ENCODE assay signal across 17 cellular contexts in the genomic region with DNA sequence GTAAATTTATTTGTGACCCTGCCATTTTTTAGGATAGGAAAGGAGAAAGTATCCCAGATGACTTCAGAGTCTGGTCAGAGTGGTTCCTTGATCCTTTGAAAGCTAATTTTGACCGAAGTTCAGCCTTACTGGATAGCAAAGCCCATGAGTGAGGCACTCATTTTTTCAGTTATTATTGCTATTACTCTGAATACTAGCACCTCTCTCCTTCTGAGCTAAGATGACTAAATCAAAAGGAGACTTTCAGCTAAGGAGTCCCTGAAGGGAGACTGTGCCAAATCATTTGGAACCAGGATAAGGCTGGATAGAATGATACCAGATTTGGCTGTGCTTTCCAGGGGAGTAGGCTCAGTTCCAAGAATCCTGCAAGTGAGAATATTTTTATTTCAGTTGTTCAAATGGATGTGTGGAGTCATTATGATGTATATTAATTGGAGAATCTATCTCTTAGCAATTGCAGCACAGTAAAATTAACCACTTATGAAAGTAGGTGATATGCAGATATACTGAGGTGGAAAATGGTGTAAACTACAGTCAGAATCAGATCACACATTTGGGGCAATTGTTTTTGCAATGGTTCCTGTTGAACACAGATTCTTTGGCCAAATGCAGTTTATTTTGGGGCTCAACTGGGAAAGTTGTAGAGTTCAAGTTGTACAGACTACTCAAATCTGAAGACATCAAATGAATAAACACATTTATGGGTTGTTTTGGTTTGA. TPM values are rescaled to one million over a fixed set of nuclear protein-coding genes. Genes with fewer than 3 reads are reported as not detected.
DNase-seq lines count a peak whose midpoint lies in the region; ATAC-seq and TF ChIP-seq lines count a peak whose summit lies in the region.
"Had no signal": no experiment of that assay in that cellular context is flagged by ENCODE, and none has a peak within 500 bp of the region (broad histone marks: within the 10 kb centered on the region; RNA-seq: fewer than 3 reads in every experiment).

No MANE protein-coding gene starts in this region.

- ATAC-seq in natural killer cell (no peak), Right ventricle myocardium superior (ENCODE audit: poor library complexity) (no peak), HG02798 (IDR thresholded peaks at IDR 0.05; ENCODE audit: poor library complexity, unreplicated experiment) (no peak)
- ATAC-seq: HCT116 had no signal

- H3K79me2 ChIP-seq in DOHH2 (ENCODE audit: control insufficient read depth, low read length) = no peaks in the 10 kb centered on the region

- no peaks in the 10 kb centered on the region for H3K36me3 ChIP-seq in DOHH2 (ENCODE audit: control insufficient read depth, low read length)
- H3K36me3 ChIP-seq: thoracic aorta had no signal

- no peaks in the 10 kb centered on the region for H3K27me3 ChIP-seq in DOHH2 (ENCODE audit: control insufficient read depth, low read length)

- H3K4me1 ChIP-seq in DOHH2 (ENCODE audit: control insufficient read depth, low read length) = peaks cover 66% of the 10 kb centered on the region

- no peaks in the 10 kb centered on the region for H3K9me2 ChIP-seq in DOHH2 (replicated peaks; ENCODE audit: control insufficient read depth, low read length)

- peak overlapping the region; percentile 96 to 98 (median 97) for H3K4me3 Mint-ChIP-seq in IgD-negative memory B cell
- H3K4me3 Mint-ChIP-seq in activated T-helper 2 cell treated with anti-CD3 and anti-CD28 coated beads, Interferon-gamma antibody, Interleukin-2, Interleukin-4, amounts not matched to agents 10 μg/mL and 5 μg/mL and 100 μg/mL, durations not matched to agents 14 hours and 24 hours and 36 hours (ENCODE audit: low read depth) = peak overlapping the region; percentile 94
- H3K4me3 Mint-ChIP-seq in natural killer cell = peak overlapping the region; percentile 88

- H3K36me3 Mint-ChIP-seq in IgD-negative memory B cell (peaks cover 5% of the 10 kb centered on the region), natural killer cell (no peaks in the 10 kb centered on the region)
- peaks cover 57% of the 10 kb centered on the region for H3K36me3 Mint-ChIP-seq in activated T-helper 2 cell treated with anti-CD3 and anti-CD28 coated beads, Interferon-gamma antibody, Interleukin-2, Interleukin-4, amounts not matched to agents 10 μg/mL and 5 μg/mL and 100 μg/mL, durations not matched to agents 14 hours and 24 hours and 36 hours (ENCODE audit: low read depth)

- H3K27ac Mint-ChIP-seq in IgD-negative memory B cell (peak overlapping the region; percentile 88 to 96 (median 96)), natural killer cell (peak overlapping the region; percentile 90 to 93)
- peak overlapping the region; percentile 94 for H3K27ac Mint-ChIP-seq in activated T-helper 2 cell treated with anti-CD3 and anti-CD28 coated beads, Interferon-gamma antibody, Interleukin-2, Interleukin-4, amounts not matched to agents 10 μg/mL and 5 μg/mL and 100 μg/mL, durations not matched to agents 14 hours and 24 hours and 36 hours

- H3K9me3 Mint-ChIP-seq in IgD-negative memory B cell = no peaks in the 10 kb centered on the region
- H3K9me3 Mint-ChIP-seq in activated T-helper 2 cell treated with anti-CD3 and anti-CD28 coated beads, Interferon-gamma antibody, Interleukin-2, Interleukin-4, amounts not matched to agents 10 μg/mL and 5 μg/mL and 100 μg/mL, durations not matched to agents 14 hours and 24 hours and 36 hours = peaks cover 4% of the 10 kb centered on the region
- H3K9me3 Mint-ChIP-seq in natural killer cell = no peaks in the 10 kb centered on the region

- H3K4me3 ChIP-seq in DOHH2 (ENCODE audit: low read length) = peak overlapping the region; percentile 65
- H3K4me3 ChIP-seq: thoracic aorta had no signal

- intact Hi-C loops in activated T-helper 2 cell treated with anti-CD3 and anti-CD28 coated beads, Interferon-gamma antibody, Interleukin-2, Interleukin-4, amounts not matched to agents 10 μg/mL and 5 μg/mL and 100 μg/mL, durations not matched to agents 14 hours and 24 hours and 36 hours (cut with micrococcal nuclease) = loop anchor here (1.0 to 10.0 kb wide), 11 partner anchors 16 to 842 kb away; partner anchors contain the start of genes CYSLTR1, ITM2A, PGK1 and RTL3
- intact Hi-C loops in natural killer cell (cut with micrococcal nuclease) = loop anchor here (10.0 kb wide), 2 partner anchors 198 to 292 kb away; partner anchors contain the start of genes GPR174 and RTL3
- intact Hi-C loops in Right ventricle myocardium superior (cut with DNase I) = no loop called here

- H3K27ac ChIP-seq in DOHH2 (ENCODE audit: low read depth, low read length) = no peak overlapping the region
- H3K27ac ChIP-seq: RWPE1, thoracic aorta had no signal

- no peaks in the 10 kb centered on the region for H4K20me1 ChIP-seq in DOHH2 (ENCODE audit: control insufficient read depth, insufficient read depth, low read depth, low read length)

- no peak for TF ChIP-seq CTCF in DOHH2 (IDR thresholded peaks at IDR 0.05; ENCODE audit: low read depth, low read length, poor library complexity, severe bottlenecking)
- no peak for TF ChIP-seq CTCF in natural killer cell (IDR thresholded peaks at IDR 0.05)

- H3K4me1 Mint-ChIP-seq in IgD-negative memory B cell (peaks cover 18 to 46% (median 45%) of the 10 kb centered on the region in 3 donors), natural killer cell (peaks cover 45 to 52% of the 10 kb centered on the region in 2 donors)
- H3K4me1 Mint-ChIP-seq in activated T-helper 2 cell treated with anti-CD3 and anti-CD28 coated beads, Interferon-gamma antibody, Interleukin-2, Interleukin-4, amounts not matched to agents 10 μg/mL and 5 μg/mL and 100 μg/mL, durations not matched to agents 14 hours and 24 hours and 36 hours (ENCODE audit: low read depth) = peaks cover 42% of the 10 kb centered on the region

- peaks cover 13% of the 10 kb centered on the region for H3F3A ChIP-seq in DOHH2 (ENCODE audit: control insufficient read depth, insufficient read depth)

- no peaks in the 10 kb centered on the region for H3K9me3 ChIP-seq in DOHH2 (ENCODE audit: control insufficient read depth, insufficient read depth, low read length)
- H3K9me3 ChIP-seq: thoracic aorta had no signal

- no peak for DNase-seq in activated T-helper 2 cell treated with anti-CD3 and anti-CD28 coated beads, Interferon-gamma antibody, Interleukin-2, Interleukin-4, amounts not matched to agents 10 μg/mL and 5 μg/mL and 100 μg/mL, durations not matched to agents 14 hours and 24 hours and 36 hours (ENCODE audit: low spot score)
- no peak for DNase-seq in natural killer cell
- DNase-seq in Right ventricle myocardium superior = no peak
- DNase-seq in cerebellar nuclear complex (lab: John Stamatoyannopoulos, UW) = no peak
- DNase-seq in NCI-H510A treated with DMSO at 0.1 percent for 48 hours (lab: John Stamatoyannopoulos, UW) = no peak
- DNase-seq: DMS53, KG1, NCI-H146, NCI-H526 treated with DMSO at 0.1 percent for 48 hours had no signal

- peak overlapping the region; percentile 64 for H3K4me2 ChIP-seq in DOHH2 (ENCODE audit: low read length)

- H3K27me3 Mint-ChIP-seq in IgD-negative memory B cell = no peaks in the 10 kb centered on the region
- H3K27me3 Mint-ChIP-seq in activated T-helper 2 cell treated with anti-CD3 and anti-CD28 coated beads, Interferon-gamma antibody, Interleukin-2, Interleukin-4, amounts not matched to agents 10 μg/mL and 5 μg/mL and 100 μg/mL, durations not matched to agents 14 hours and 24 hours and 36 hours (ENCODE audit: low read depth) = no peaks in the 10 kb centered on the region
- peaks cover 4 to 16% of the 10 kb centered on the region in 2 donors for H3K27me3 Mint-ChIP-seq in natural killer cell (ENCODE audit: low read depth in 2 of 2)

RNA-seq across cellular contexts. Expression of gene P2RY10, which starts 1.1 kb away (rescaled TPM):
- 155 TPM for polyA plus RNA-seq in IgD-negative memory B cell
- total RNA-seq in activated T-helper 2 cell treated with anti-CD3 and anti-CD28 coated beads, Interferon-gamma antibody, Interleukin-2, Interleukin-4, amounts not matched to agents 10 μg/mL and 5 μg/mL and 100 μg/mL, durations not matched to agents 14 hours and 24 hours and 36 hours = 55.6 and 65.7 TPM in 2 replicates
- total RNA-seq in natural killer cell (10 to 100 TPM; 17.4 to 21.5 (median 19.7) TPM), Right ventricle myocardium superior (not detected)
- total RNA-seq: chondrocyte, posterior vena cava had no signal

Comparison
In these comparisons a context has a peak if more than half of its experiments do, and no peak if none do; other contexts are left out.
1. RNA of gene P2RY10, which starts 1.1 kb away (total RNA-seq): 55.6 to 65.7 TPM in activated T-helper 2 cell treated with anti-CD3 and anti-CD28 coated beads, Interferon-gamma antibody, Interleukin-2, Interleukin-4, amounts not matched to agents 10 μg/mL and 5 μg/mL and 100 μg/mL, durations not matched to agents 14 hours and 24 hours and 36 hours and 17.4 to 21.5 TPM in natural killer cell; not detected in Right ventricle myocardium superior (single experiment); every median in the first group is over 10 times any median in the second.
2. Peak in every context shown above with its lines, with median percentiles within 50 percentile points of each other: H3K27ac Mint-ChIP-seq and H3K4me3 Mint-ChIP-seq.